In genomic region chr4:165384608-165385007, GRCh38 we compare ENCODE assay signal across 1 cellular context.
TF ChIP-seq lines count a peak whose summit lies in the region.

No MANE protein-coding gene starts in this region.

TF ChIP-seq in GM23338, 12 proteins besides CTCF, POLR2A, EP300 and RAD21:
- TF ChIP-seq, protein P1, sequence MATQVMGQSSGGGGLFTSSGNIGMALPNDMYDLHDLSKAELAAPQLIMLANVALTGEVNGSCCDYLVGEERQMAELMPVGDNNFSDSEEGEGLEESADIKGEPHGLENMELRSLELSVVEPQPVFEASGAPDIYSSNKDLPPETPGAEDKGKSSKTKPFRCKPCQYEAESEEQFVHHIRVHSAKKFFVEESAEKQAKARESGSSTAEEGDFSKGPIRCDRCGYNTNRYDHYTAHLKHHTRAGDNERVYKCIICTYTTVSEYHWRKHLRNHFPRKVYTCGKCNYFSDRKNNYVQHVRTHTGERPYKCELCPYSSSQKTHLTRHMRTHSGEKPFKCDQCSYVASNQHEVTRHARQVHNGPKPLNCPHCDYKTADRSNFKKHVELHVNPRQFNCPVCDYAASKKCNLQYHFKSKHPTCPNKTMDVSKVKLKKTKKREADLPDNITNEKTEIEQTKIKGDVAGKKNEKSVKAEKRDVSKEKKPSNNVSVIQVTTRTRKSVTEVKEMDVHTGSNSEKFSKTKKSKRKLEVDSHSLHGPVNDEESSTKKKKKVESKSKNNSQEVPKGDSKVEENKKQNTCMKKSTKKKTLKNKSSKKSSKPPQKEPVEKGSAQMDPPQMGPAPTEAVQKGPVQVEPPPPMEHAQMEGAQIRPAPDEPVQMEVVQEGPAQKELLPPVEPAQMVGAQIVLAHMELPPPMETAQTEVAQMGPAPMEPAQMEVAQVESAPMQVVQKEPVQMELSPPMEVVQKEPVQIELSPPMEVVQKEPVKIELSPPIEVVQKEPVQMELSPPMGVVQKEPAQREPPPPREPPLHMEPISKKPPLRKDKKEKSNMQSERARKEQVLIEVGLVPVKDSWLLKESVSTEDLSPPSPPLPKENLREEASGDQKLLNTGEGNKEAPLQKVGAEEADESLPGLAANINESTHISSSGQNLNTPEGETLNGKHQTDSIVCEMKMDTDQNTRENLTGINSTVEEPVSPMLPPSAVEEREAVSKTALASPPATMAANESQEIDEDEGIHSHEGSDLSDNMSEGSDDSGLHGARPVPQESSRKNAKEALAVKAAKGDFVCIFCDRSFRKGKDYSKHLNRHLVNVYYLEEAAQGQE (IDR thresholded peaks at IDR 0.05; ENCODE audit: unreplicated experiment): no peak
- TF ChIP-seq POLR2AphosphoS5 (IDR thresholded peaks at IDR 0.05; ENCODE audit: low read depth): no peak
- no peak for TF ChIP-seq STAT1 (IDR thresholded peaks at IDR 0.05; ENCODE audit: unreplicated experiment)
- no peak for TF ChIP-seq ZNF331 (CRISPR knock-in tag; IDR thresholded peaks at IDR 0.05; ENCODE audit: low read depth)
- no peak for TF ChIP-seq ZNF462 (CRISPR knock-in tag; IDR thresholded peaks at IDR 0.05)
- no peak for TF ChIP-seq CREB1 (CRISPR knock-in tag; IDR thresholded peaks at IDR 0.05; ENCODE audit: low read depth)
- TF ChIP-seq ZNF114 (CRISPR knock-in tag; IDR thresholded peaks at IDR 0.05): no peak
- TF ChIP-seq EZH2 (IDR thresholded peaks at IDR 0.05; ENCODE audit: low read depth, unreplicated experiment): no peak
- no peak for TF ChIP-seq EZH2phosphoT487 (IDR thresholded peaks at IDR 0.05; ENCODE audit: unreplicated experiment)
- TF ChIP-seq NANOG (IDR thresholded peaks at IDR 0.05; ENCODE audit: borderline replicate concordance): no peak
- TF ChIP-seq JUNB (IDR thresholded peaks at IDR 0.05; ENCODE audit: unreplicated experiment): no peak
- TF ChIP-seq, protein P2, sequence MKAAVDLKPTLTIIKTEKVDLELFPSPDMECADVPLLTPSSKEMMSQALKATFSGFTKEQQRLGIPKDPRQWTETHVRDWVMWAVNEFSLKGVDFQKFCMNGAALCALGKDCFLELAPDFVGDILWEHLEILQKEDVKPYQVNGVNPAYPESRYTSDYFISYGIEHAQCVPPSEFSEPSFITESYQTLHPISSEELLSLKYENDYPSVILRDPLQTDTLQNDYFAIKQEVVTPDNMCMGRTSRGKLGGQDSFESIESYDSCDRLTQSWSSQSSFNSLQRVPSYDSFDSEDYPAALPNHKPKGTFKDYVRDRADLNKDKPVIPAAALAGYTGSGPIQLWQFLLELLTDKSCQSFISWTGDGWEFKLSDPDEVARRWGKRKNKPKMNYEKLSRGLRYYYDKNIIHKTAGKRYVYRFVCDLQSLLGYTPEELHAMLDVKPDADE (IDR thresholded peaks at IDR 0.05): no peak
